Comparison of ENCODE assay signal across 8 cellular contexts in the genomic region with DNA sequence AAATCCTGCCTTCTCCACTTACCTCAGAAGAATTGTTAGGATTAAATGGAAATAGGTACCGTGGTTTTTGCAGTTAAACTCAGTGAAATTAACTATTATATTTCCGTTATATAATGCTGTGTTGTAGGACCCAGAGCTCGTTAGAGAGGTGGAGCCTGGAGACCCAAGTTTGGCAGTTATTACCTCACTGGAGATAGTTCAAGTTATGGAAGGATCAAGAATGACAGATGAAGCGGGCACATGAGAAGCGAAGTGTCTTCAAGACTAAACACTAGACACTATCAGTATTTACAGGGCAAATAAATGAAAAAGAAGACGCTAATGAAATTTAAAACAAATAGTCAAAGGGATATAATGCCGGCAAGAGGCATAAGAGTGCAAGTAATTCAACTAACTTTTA. TPM values are rescaled to one million over a fixed set of nuclear protein-coding genes. Genes with fewer than 3 reads are reported as not detected.
DNase-seq lines count a peak whose midpoint lies in the region; ATAC-seq and TF ChIP-seq lines count a peak whose summit lies in the region.

No MANE protein-coding gene starts in this region.

- ATAC-seq in upper lobe of right lung (no peak), HG03521 (IDR thresholded peaks at IDR 0.05; ENCODE audit: unreplicated experiment) (no peak), GM21360 (IDR thresholded peaks at IDR 0.05; ENCODE audit: unreplicated experiment) (no peak), GM21786 (IDR thresholded peaks at IDR 0.05; ENCODE audit: unreplicated experiment) (no peak)

- H3K9me3 ChIP-seq in upper lobe of right lung, result no peaks in the 10 kb centered on the region

- TF ChIP-seq POLR2A in lower leg skin (IDR thresholded peaks at IDR 0.05), result no peak

- peak overlapping the region; percentile 98 for H3K4me3 Mint-ChIP-seq in activated naive CD4-positive, alpha-beta T cell treated with anti-CD3 and anti-CD28 coated beads, Interleukin-2, amount 50 U/mL, for 24 hours

- no peaks in the 10 kb centered on the region for H3K27me3 ChIP-seq in upper lobe of right lung

- H3K9me3 Mint-ChIP-seq in activated naive CD4-positive, alpha-beta T cell treated with anti-CD3 and anti-CD28 coated beads, Interleukin-2, amount 50 U/mL, for 24 hours, result no peaks in the 10 kb centered on the region

- peaks cover 55% of the 10 kb centered on the region for H3K4me1 Mint-ChIP-seq in activated naive CD4-positive, alpha-beta T cell treated with anti-CD3 and anti-CD28 coated beads, Interleukin-2, amount 50 U/mL, for 24 hours

- peaks cover 14% of the 10 kb centered on the region for H3K4me1 ChIP-seq in upper lobe of right lung

- H3K36me3 ChIP-seq in upper lobe of right lung, result no peaks in the 10 kb centered on the region

- H3K27ac Mint-ChIP-seq in activated naive CD4-positive, alpha-beta T cell treated with anti-CD3 and anti-CD28 coated beads, Interleukin-2, amount 50 U/mL, for 24 hours, result peak overlapping the region; percentile 99

- DNase-seq in activated naive CD4-positive, alpha-beta T cell (lab: John Stamatoyannopoulos, UW), result no peak
- DNase-seq in lower leg skin (ENCODE audit: low spot score in 2 of 2) (no peak), upper lobe of right lung (no peak)

- H3K36me3 Mint-ChIP-seq in activated naive CD4-positive, alpha-beta T cell treated with anti-CD3 and anti-CD28 coated beads, Interleukin-2, amount 50 U/mL, for 24 hours, result peaks cover 8% of the 10 kb centered on the region

- intact Hi-C loops in lower leg skin (cut with DNase I; ENCODE audit: low total_unique reads) (no loop called here), upper lobe of right lung (cut with DNase I) (no loop called here)

- H3K27me3 Mint-ChIP-seq in activated naive CD4-positive, alpha-beta T cell treated with anti-CD3 and anti-CD28 coated beads, Interleukin-2, amount 50 U/mL, for 24 hours, result no peaks in the 10 kb centered on the region

- WGBS in adipose tissue, 3 donors, result 4 to 9% (median 8%) methylated on average over 7 of the region's 7 CpGs
- 8 to 9% methylated on average over 7 of the region's 7 CpGs for WGBS in lower leg skin, 2 donors

- peak overlapping the region; percentile 79 for H3K4me3 ChIP-seq in lower leg skin (ENCODE audit: low read depth, poor library complexity, severe bottlenecking)
- peak overlapping the region; percentile 78 for H3K4me3 ChIP-seq in upper lobe of right lung

- TF ChIP-seq CTCF in lower leg skin (IDR thresholded peaks at IDR 0.05), result no peak
- no peak for TF ChIP-seq CTCF in upper lobe of right lung (IDR thresholded peaks at IDR 0.05)

- peak overlapping the region; percentile 71 for H3K27ac ChIP-seq in adipose tissue (ENCODE audit: low read depth, low read length)
- H3K27ac ChIP-seq in upper lobe of right lung, result peak overlapping the region; percentile 96

RNA-seq across cellular contexts. Expression of a gene that starts 0.9 kb away (rescaled TPM):
- polyA plus RNA-seq in adipose tissue, result 10 to 100 TPM in 2 of 3 donors, 1 to 10 TPM in 1; 5.0 to 16.9 (median 11.0) TPM
- 10 to 100 TPM; 14.3 to 25.9 (median 19.3) TPM for total RNA-seq in lower leg skin
- 19.8 TPM for total RNA-seq in upper lobe of right lung
